In genomic region chr13:51091839-51092238, GRCh38 we compare ENCODE assay signal across 1 cellular context.
TF ChIP-seq lines count a peak whose summit lies in the region.

No MANE protein-coding gene starts in this region.

TF ChIP-seq in GM23338, 12 proteins besides CTCF, POLR2A, EP300 and RAD21 (continued from another document):
- TF ChIP-seq ZNF462 (CRISPR knock-in tag; IDR thresholded peaks at IDR 0.05) (no peak), ETS1 (IDR thresholded peaks at IDR 0.05) (no peak), CREB1 (CRISPR knock-in tag; IDR thresholded peaks at IDR 0.05; ENCODE audit: low read depth) (no peak), EZH2phosphoT487 (IDR thresholded peaks at IDR 0.05; ENCODE audit: unreplicated experiment) (no peak), ZNF114 (CRISPR knock-in tag; IDR thresholded peaks at IDR 0.05) (no peak), ZNF331 (CRISPR knock-in tag; IDR thresholded peaks at IDR 0.05; ENCODE audit: low read depth) (no peak), JUNB (IDR thresholded peaks at IDR 0.05; ENCODE audit: unreplicated experiment) (no peak)
